8 cellular contexts compared by ENCODE assay signal in the genomic region with DNA sequence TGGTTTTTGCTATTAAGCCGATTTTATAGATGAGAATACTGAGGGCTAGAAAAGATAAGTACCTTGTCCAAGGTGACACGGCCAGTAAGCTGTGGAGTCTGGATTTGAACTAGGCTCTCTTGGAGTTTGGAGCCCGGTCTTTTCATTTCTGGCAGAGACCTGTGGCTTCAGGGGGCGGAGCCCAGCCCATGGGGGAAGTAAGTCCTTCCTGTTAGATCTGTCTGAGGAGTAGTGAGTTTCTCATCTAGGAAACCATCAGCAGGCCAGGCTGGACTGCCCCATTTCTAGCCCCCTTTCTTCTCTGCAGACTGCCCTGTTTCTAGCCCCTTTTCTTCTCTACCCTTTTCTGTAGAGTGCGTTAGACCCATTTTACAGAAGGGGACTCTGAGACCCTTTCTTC. TPM values are rescaled to one million over a fixed set of nuclear protein-coding genes. Genes with fewer than 3 reads are reported as not detected.
DNase-seq lines count a peak whose midpoint lies in the region; ATAC-seq and TF ChIP-seq lines count a peak whose summit lies in the region.

No MANE protein-coding gene starts in this region.

- H3K9me3 Mint-ChIP-seq in activated T-helper 1 cell treated with anti-CD3 and anti-CD28 coated beads, Interleukin-12 subunit alpha, Interleukin-12 subunit beta, Interleukin-2, Interleukin-4 antibody, amounts not matched to agents 30 ng/mL and 10 ng/mL and 1 ng/mL, durations not matched to agents 14 hours and 24 hours and 36 hours = peaks cover 4% of the 10 kb centered on the region

- peaks cover 9% of the 10 kb centered on the region for H3K4me1 Mint-ChIP-seq in activated T-helper 1 cell treated with anti-CD3 and anti-CD28 coated beads, Interleukin-12 subunit alpha, Interleukin-12 subunit beta, Interleukin-2, Interleukin-4 antibody, amounts not matched to agents 30 ng/mL and 10 ng/mL and 1 ng/mL, durations not matched to agents 14 hours and 24 hours and 36 hours (ENCODE audit: low read depth)

- H2BK12ac ChIP-seq in mesenchymal stem cell (ENCODE audit: low read length in 2 of 2) = no peak overlapping the region

- no peak overlapping the region for H3K27ac Mint-ChIP-seq in activated T-helper 1 cell treated with anti-CD3 and anti-CD28 coated beads, Interleukin-12 subunit alpha, Interleukin-12 subunit beta, Interleukin-2, Interleukin-4 antibody, amounts not matched to agents 30 ng/mL and 10 ng/mL and 1 ng/mL, durations not matched to agents 14 hours and 24 hours and 36 hours

- no peaks in the 10 kb centered on the region for H3K36me3 Mint-ChIP-seq in activated T-helper 1 cell treated with anti-CD3 and anti-CD28 coated beads, Interleukin-12 subunit alpha, Interleukin-12 subunit beta, Interleukin-2, Interleukin-4 antibody, amounts not matched to agents 30 ng/mL and 10 ng/mL and 1 ng/mL, durations not matched to agents 14 hours and 24 hours and 36 hours (ENCODE audit: low read depth)

- no peak overlapping the region for H2BK120ac ChIP-seq in mesenchymal stem cell (ENCODE audit: low read depth, low read length)

- peak overlapping the region; percentile 32; the same call in 1 of the 2 replicates for H3K4me3 ChIP-seq in GM08714 (ENCODE audit: low read length)
- peak overlapping the region in 1 of 2 experiments; percentile 86 for H3K4me3 ChIP-seq in mesenchymal stem cell (ENCODE audit: insufficient read depth in 1 of 2, low read depth in 1 of 2, low read length in 2 of 2)

- H2AK5ac ChIP-seq in mesenchymal stem cell (ENCODE audit: low read length, severe bottlenecking) = no peak overlapping the region

- POLR2A ChIA-PET in HEK293T (lab: Yijun Ruan, JAX) = no interaction called here

- H3K9me3 ChIP-seq in mesenchymal stem cell (ENCODE audit: control insufficient read depth, low read length) = no peaks in the 10 kb centered on the region

- H3K23ac ChIP-seq in mesenchymal stem cell (ENCODE audit: low read length in 2 of 2) = no peak overlapping the region

- peaks cover 10% of the 10 kb centered on the region for H3K27me3 Mint-ChIP-seq in activated T-helper 1 cell treated with anti-CD3 and anti-CD28 coated beads, Interleukin-12 subunit alpha, Interleukin-12 subunit beta, Interleukin-2, Interleukin-4 antibody, amounts not matched to agents 30 ng/mL and 10 ng/mL and 1 ng/mL, durations not matched to agents 14 hours and 24 hours and 36 hours (ENCODE audit: insufficient read depth)

- ATAC-seq in HG03095 (IDR thresholded peaks at IDR 0.05; ENCODE audit: unreplicated experiment) (peak; percentile 41), GM21576 (IDR thresholded peaks at IDR 0.05; ENCODE audit: unreplicated experiment) (no peak)

- no peak overlapping the region for H2AFZ ChIP-seq in mesenchymal stem cell (ENCODE audit: low read depth, low read length)

- no peak overlapping the region for H4K8ac ChIP-seq in mesenchymal stem cell (ENCODE audit: low read length)

- intact Hi-C loops in activated T-helper 1 cell treated with anti-CD3 and anti-CD28 coated beads, Interleukin-12 subunit alpha, Interleukin-12 subunit beta, Interleukin-2, Interleukin-4 antibody, amounts not matched to agents 30 ng/mL and 10 ng/mL and 1 ng/mL, durations not matched to agents 14 hours and 24 hours and 36 hours (cut with micrococcal nuclease) = no loop called here

- H3K79me1 ChIP-seq in mesenchymal stem cell (replicated peaks; ENCODE audit: low read length, poor library complexity, severe bottlenecking) = no peaks in the 10 kb centered on the region

- H2BK5ac ChIP-seq in mesenchymal stem cell (ENCODE audit: low read depth, low read length, poor library complexity, severe bottlenecking) = no peak overlapping the region

- H3K9ac ChIP-seq in mesenchymal stem cell (ENCODE audit: low read length) = peak overlapping the region; percentile 73

- H2BK15ac ChIP-seq in mesenchymal stem cell (ENCODE audit: low read depth, poor library complexity, severe bottlenecking) = no peak overlapping the region

- H3K27me3 ChIP-seq in mesenchymal stem cell (ENCODE audit: control insufficient read depth in 1 of 2, insufficient read depth in 1 of 2, low read length in 2 of 2) = no peaks in the 10 kb centered on the region

- no peak overlapping the region for H3K18ac ChIP-seq in mesenchymal stem cell (ENCODE audit: low read depth in 1 of 2, low read length in 2 of 2)

- H3K27ac ChIP-seq in mesenchymal stem cell (ENCODE audit: low read length, poor library complexity, severe bottlenecking) = no peak overlapping the region

- no peak for DNase-seq in activated T-helper 1 cell treated with anti-CD3 and anti-CD28 coated beads, Interleukin-12 subunit alpha, Interleukin-12 subunit beta, Interleukin-2, Interleukin-4 antibody, amounts not matched to agents 30 ng/mL and 10 ng/mL and 1 ng/mL, durations not matched to agents 14 hours and 24 hours and 36 hours (ENCODE audit: low spot score)
- DNase-seq in mesenchymal stem cell (no peak), DMS 273 treated with DMSO at 0.1 percent for 48 hours (lab: John Stamatoyannopoulos, UW) (no peak), HEK293T (ENCODE audit: extremely low spot score) (no peak)
- DNase-seq in effector CD4-positive, alpha-beta T cell = no peak

- no peak overlapping the region for H4K91ac ChIP-seq in mesenchymal stem cell (ENCODE audit: low read length)

- H3K36me3 ChIP-seq in mesenchymal stem cell (ENCODE audit: control insufficient read depth in 1 of 2, insufficient read depth in 2 of 2, low read depth in 1 of 2, low read length in 2 of 2) = no peaks in the 10 kb centered on the region

- H3K4ac ChIP-seq in mesenchymal stem cell (ENCODE audit: low read depth in 1 of 2, low read length in 2 of 2) = no peak overlapping the region

- WGBS in mesenchymal stem cell = 84% methylated on average over 4 of the region's 5 CpGs

- no peak overlapping the region for H3K4me2 ChIP-seq in mesenchymal stem cell (ENCODE audit: low read length, poor library complexity, severe bottlenecking)

- H3K4me1 ChIP-seq in mesenchymal stem cell (ENCODE audit: control insufficient read depth, insufficient read depth, low read depth, low read length) = peaks cover 15% of the 10 kb centered on the region

- H3K14ac ChIP-seq in mesenchymal stem cell (ENCODE audit: low read length in 2 of 2) = no peak overlapping the region

- CTCF ChIA-PET in HEK293T (lab: Yijun Ruan, JAX) = interaction anchor here (0.7 kb wide), 1 partner anchor 14 kb away, joined by 3 read pairs; no protein-coding TSS in a partner anchor

- peak overlapping the region; percentile 64 for H3K4me3 Mint-ChIP-seq in activated T-helper 1 cell treated with anti-CD3 and anti-CD28 coated beads, Interleukin-12 subunit alpha, Interleukin-12 subunit beta, Interleukin-2, Interleukin-4 antibody, amounts not matched to agents 30 ng/mL and 10 ng/mL and 1 ng/mL, durations not matched to agents 14 hours and 24 hours and 36 hours

TF ChIP-seq in HEK293T, 16 proteins besides CTCF, POLR2A, EP300 and RAD21:
- no peak for TF ChIP-seq ZNF384 (IDR thresholded peaks at IDR 0.05)
- TF ChIP-seq BHLHE40 (IDR thresholded peaks at IDR 0.05; ENCODE audit: borderline replicate concordance) = no peak
- TF ChIP-seq TARDBP (IDR thresholded peaks at IDR 0.05) = no peak
- no peak for TF ChIP-seq SUZ12 (IDR thresholded peaks at IDR 0.05)
- no peak for TF ChIP-seq L3MBTL2 (conservative IDR thresholded peaks at IDR 0.05)
- no peak for TF ChIP-seq ELF4 (IDR thresholded peaks at IDR 0.05)
- no peak for TF ChIP-seq LEF1 (IDR thresholded peaks at IDR 0.05; ENCODE audit: borderline replicate concordance)
- TF ChIP-seq, protein P1, sequence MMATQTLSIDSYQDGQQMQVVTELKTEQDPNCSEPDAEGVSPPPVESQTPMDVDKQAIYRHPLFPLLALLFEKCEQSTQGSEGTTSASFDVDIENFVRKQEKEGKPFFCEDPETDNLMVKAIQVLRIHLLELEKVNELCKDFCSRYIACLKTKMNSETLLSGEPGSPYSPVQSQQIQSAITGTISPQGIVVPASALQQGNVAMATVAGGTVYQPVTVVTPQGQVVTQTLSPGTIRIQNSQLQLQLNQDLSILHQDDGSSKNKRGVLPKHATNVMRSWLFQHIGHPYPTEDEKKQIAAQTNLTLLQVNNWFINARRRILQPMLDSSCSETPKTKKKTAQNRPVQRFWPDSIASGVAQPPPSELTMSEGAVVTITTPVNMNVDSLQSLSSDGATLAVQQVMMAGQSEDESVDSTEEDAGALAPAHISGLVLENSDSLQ (IDR thresholded peaks at IDR 0.05) = no peak
- TF ChIP-seq SP1 (IDR thresholded peaks at IDR 0.05) = no peak
- no peak for TF ChIP-seq FOXA1 (IDR thresholded peaks at IDR 0.05)
- TF ChIP-seq NFRKB (IDR thresholded peaks at IDR 0.05) = no peak
- no peak for TF ChIP-seq FOXM1 (IDR thresholded peaks at IDR 0.05; ENCODE audit: borderline replicate concordance)
- TF ChIP-seq CTBP1 (IDR thresholded peaks at IDR 0.05; ENCODE audit: borderline replicate concordance) = no peak
- TF ChIP-seq HDGF (IDR thresholded peaks at IDR 0.05; ENCODE audit: borderline replicate concordance) = no peak
- no peak for TF ChIP-seq ARNT (IDR thresholded peaks at IDR 0.05)
- TF ChIP-seq FOXK2 (IDR thresholded peaks at IDR 0.05) = no peak

RNA-seq across cellular contexts. Expression of a gene that starts 0.5 kb away (rescaled TPM):
- total RNA-seq in activated T-helper 1 cell treated with anti-CD3 and anti-CD28 coated beads, Interleukin-12 subunit alpha, Interleukin-12 subunit beta, Interleukin-2, Interleukin-4 antibody, amounts not matched to agents 30 ng/mL and 10 ng/mL and 1 ng/mL, durations not matched to agents 14 hours and 24 hours and 36 hours = 0.54 and 0.61 TPM in 2 replicates
- 2.3 TPM for polyA plus RNA-seq in mesenchymal stem cell (2013, experiment 1 of 2)
- polyA plus RNA-seq in mesenchymal stem cell (2013, experiment 2 of 2) = 2.3 TPM
